Comparison of ENCODE assay signal across 16 cellular contexts in genomic region chr2:175732523-175732922, GRCh38.
DNase-seq lines count a peak whose midpoint lies in the region; ATAC-seq and TF ChIP-seq lines count a peak whose summit lies in the region.
"Had no signal": no experiment of that assay in that cellular context is flagged by ENCODE, and none has a peak within 500 bp of the region (broad histone marks: within the 10 kb centered on the region; RNA-seq: fewer than 3 reads in every experiment).

No MANE protein-coding gene starts in this region.

- no peak overlapping the region for H3K9ac ChIP-seq in colonic mucosa (ENCODE audit: low read depth in 2 of 2, low read length in 2 of 2)
- H3K9ac ChIP-seq: BLaER1 treated with 17β-estradiol and CSF1 and Interleukin-3, amounts not matched to agents 10 nM and 100 nM had no signal

- intact Hi-C loops in colonic mucosa (cut with DNase I) (no loop called here), mucosa of descending colon (cut with DNase I, micrococcal nuclease) (no loop called here), transverse colon (cut with DNase I; ENCODE audit: low total_unique reads) (no loop called here)

- no peaks in the 10 kb centered on the region for H3K9me3 ChIP-seq in colonic mucosa
- H3K9me3 ChIP-seq in mucosa of descending colon = no peaks in the 10 kb centered on the region
- H3K9me3 ChIP-seq in transverse colon = no peaks in the 10 kb centered on the region
- H3K9me3 ChIP-seq: A549; BLaER1 treated with 17β-estradiol and CSF1 and Interleukin-3, amounts not matched to agents 10 nM and 100 nM; Caco-2 had no signal

- in situ Hi-C loops in transverse colon (cut with MboI; ENCODE audit: low pct_ligation_motif_present in 1 of 4, low pct_unique_long_range_greater_than_20kb in 1 of 4, low sequenced_read_pairs in 3 of 4) = no loop called here

- H3K36me3 ChIP-seq in colonic mucosa = no peaks in the 10 kb centered on the region
- H3K36me3 ChIP-seq in mucosa of descending colon (ENCODE audit: low read depth) = no peaks in the 10 kb centered on the region
- no peaks in the 10 kb centered on the region for H3K36me3 ChIP-seq in transverse colon
- H3K36me3 ChIP-seq: BLaER1 treated with 17β-estradiol and CSF1 and Interleukin-3, amounts not matched to agents 10 nM and 100 nM had no signal

- no peaks in the 10 kb centered on the region for H3K4me1 ChIP-seq in colonic mucosa
- no peaks in the 10 kb centered on the region for H3K4me1 ChIP-seq in mucosa of descending colon (ENCODE audit: low read depth)
- H3K4me1 ChIP-seq in transverse colon = peaks cover 0 to 22% (median 7%) of the 10 kb centered on the region in 4 donors
- H3K4me1 ChIP-seq: A549; BLaER1 treated with 17β-estradiol and CSF1 and Interleukin-3, amounts not matched to agents 10 nM and 100 nM had no signal

- WGBS in transverse colon (ENCODE audit: low coverage in 1 of 2), 2 donors = 17 to 39% methylated on average over 1 to 2 of the region's 2 CpGs

- peak; percentile 78 for ATAC-seq in mucosa of descending colon
- no peak for ATAC-seq in GM19324 (IDR thresholded peaks at IDR 0.05; ENCODE audit: low FRiP score, unreplicated experiment)
- ATAC-seq in HG02870 (IDR thresholded peaks at IDR 0.05; ENCODE audit: unreplicated experiment) = no peak
- ATAC-seq: A549; CD8-positive, alpha-beta T cell had no signal

- DNase-seq in colonic mucosa (peak; percentile 34), mucosa of descending colon (peak in 1 of 3 donors; percentile 35), transverse colon (peak; percentile 15)
- DNase-seq: AML-193; Caco-2; Calu3; CD4-positive, alpha-beta T cell; CD8-positive, alpha-beta T cell; DMS79 treated with DMSO at 0.1 percent for 48 hours; GF-D8 had no signal

- no peak for TF ChIP-seq EP300 in transverse colon (IDR thresholded peaks at IDR 0.05; ENCODE audit: low read depth)

- H3K27ac ChIP-seq in colonic mucosa (no peak overlapping the region), transverse colon (no peak overlapping the region)
- H3K27ac ChIP-seq: 22Rv1; A549; BLaER1 treated with 17β-estradiol and CSF1 and Interleukin-3, amounts not matched to agents 10 nM and 100 nM; C4-2B had no signal

- H3K27me3 ChIP-seq in colonic mucosa (no peaks in the 10 kb centered on the region), transverse colon (no peaks in the 10 kb centered on the region)
- H3K27me3 ChIP-seq: BLaER1 treated with 17β-estradiol and CSF1 and Interleukin-3, amounts not matched to agents 10 nM and 100 nM had no signal

- TF ChIP-seq POLR2A in transverse colon (IDR thresholded peaks at IDR 0.05) = no peak

- H3K4me3 ChIP-seq in colonic mucosa = no peak overlapping the region
- no peak overlapping the region for H3K4me3 ChIP-seq in mucosa of descending colon
- H3K4me3 ChIP-seq in transverse colon = no peak overlapping the region
- H3K4me3 ChIP-seq: A549; BLaER1 treated with 17β-estradiol and CSF1 and Interleukin-3, amounts not matched to agents 10 nM and 100 nM had no signal

- no peak for TF ChIP-seq CTCF in colonic mucosa (IDR thresholded peaks at IDR 0.05)
- no peak for TF ChIP-seq CTCF in mucosa of descending colon (IDR thresholded peaks at IDR 0.05)
- no peak for TF ChIP-seq CTCF in transverse colon (IDR thresholded peaks at IDR 0.05)
